ENCODE assay signal across 10 cellular contexts in the genomic region with DNA sequence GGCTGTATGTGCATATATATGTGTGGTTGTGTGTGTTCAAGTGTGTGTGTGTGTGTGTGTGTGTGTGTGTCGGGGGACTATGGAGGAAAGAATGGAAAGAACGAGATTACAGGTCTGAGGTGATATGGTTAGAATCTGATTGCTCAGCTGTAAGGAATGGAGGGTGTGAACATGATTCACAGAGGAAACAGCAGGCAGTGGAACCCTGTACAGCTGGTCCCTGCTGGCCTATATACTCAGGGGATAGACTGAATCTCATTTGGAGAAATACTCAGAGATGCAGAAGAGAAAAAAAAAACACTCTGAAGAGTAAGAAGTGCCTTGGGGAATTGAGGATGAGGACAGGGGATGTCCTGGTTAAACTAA.
A peak's percentile ranks its signal among the peaks of the same experiment; 100 is the strongest.
DNase-seq lines count a peak whose midpoint lies in the region; ATAC-seq, FAIRE-seq and TF ChIP-seq lines count a peak whose summit lies in the region.
"Had no signal": no experiment of that assay in that cellular context is flagged by ENCODE, and none has a peak within 500 bp of the region (broad histone marks: within the 10 kb centered on the region; RNA-seq: fewer than 3 reads in every experiment).

No MANE protein-coding gene starts in this region.

- no TSS peak for BruUV-seq in HCT116 (replicated peaks; lab: Mats Ljungman, UMichigan)

- H3K9me2 ChIP-seq in HCT116 (ENCODE audit: insufficient read depth): no peaks in the 10 kb centered on the region

- H3K4me3 ChIP-seq in HCT116 (replicated peaks in 1 of 2; ENCODE audit: low read depth in 1 of 2, low read length in 2 of 2) (no peak overlapping the region), fibroblast of the aortic adventitia (ENCODE audit: low read depth, low read length) (no peak overlapping the region), retinal pigment epithelial cell (ENCODE audit: low read length) (no peak overlapping the region), uterus (no peak overlapping the region)
- H3K4me3 ChIP-seq: ascending aorta, skin epidermis had no signal

- intact Hi-C loops in HCT116 (cut with micrococcal nuclease): no loop called here
- intact Hi-C loops in uterus (cut with DNase I; ENCODE audit: low total_unique reads): no loop called here

- H3K27ac ChIP-seq in HCT116 (ENCODE audit: low read depth, low read length): no peak overlapping the region
- no peak overlapping the region for H3K27ac ChIP-seq in uterus
- H3K27ac ChIP-seq: ascending aorta had no signal

- H3K79me2 ChIP-seq in HCT116 (ENCODE audit: insufficient read depth, low read length): no peaks in the 10 kb centered on the region

- H3K36me3 ChIP-seq in HCT116 (ENCODE audit: control insufficient read depth in 1 of 2, insufficient read depth in 2 of 2, low read length in 2 of 2) (no peaks in the 10 kb centered on the region), uterus (no peaks in the 10 kb centered on the region)
- H3K36me3 ChIP-seq: ascending aorta had no signal

- DNase-seq in HCT116 (ENCODE audit: low read depth, low spot score) (no peak), RCC 7860 (ENCODE audit: low spot score) (peak; percentile 49), fibroblast of the aortic adventitia (ENCODE audit: low read depth) (peak; percentile 9), retinal pigment epithelial cell (ENCODE audit: low read depth) (peak; percentile 62), uterus (no peak)

- RAD21 ChIA-PET in HCT116 (lab: Charles Lee; ENCODE audit: low non-redundant PET in 1 of 2, low total read pairs in 2 of 2, uncharacterized antibody in 2 of 2, unreplicated experiment in 2 of 2): no interaction called here

- H3K27me3 ChIP-seq in HCT116 (ENCODE audit: insufficient read depth, low read length): no peaks in the 10 kb centered on the region
- no peaks in the 10 kb centered on the region for H3K27me3 ChIP-seq in uterus
- H3K27me3 ChIP-seq: ascending aorta had no signal

- H3K9me3 ChIP-seq in HCT116 (ENCODE audit: control insufficient read depth in 1 of 2, insufficient read depth in 1 of 2, low read depth in 1 of 2, low read length in 2 of 2) (no peaks in the 10 kb centered on the region), uterus (no peaks in the 10 kb centered on the region)
- H3K9me3 ChIP-seq: ascending aorta had no signal

- TF ChIP-seq CTCF in HCT116 (IDR thresholded peaks at IDR 0.05 in 2 of 3, conservative IDR thresholded peaks at IDR 0.05 in 1 of 3; ENCODE audit: borderline replicate concordance in 1 of 3, insufficient read depth in 1 of 3, low read depth in 2 of 3, low read length in 2 of 3): no peak
- TF ChIP-seq CTCF in fibroblast of the aortic adventitia (IDR thresholded peaks at IDR 0.05; ENCODE audit: insufficient read depth, low read length): no peak
- no peak for TF ChIP-seq CTCF in retinal pigment epithelial cell (conservative IDR thresholded peaks at IDR 0.05; ENCODE audit: low read depth, low read length)
- no peak for TF ChIP-seq CTCF in uterus (IDR thresholded peaks at IDR 0.05)

- TF ChIP-seq POLR2A in HCT116 (IDR thresholded peaks at IDR 0.05; ENCODE audit: borderline replicate concordance, extremely low read depth, insufficient read depth, insufficient read length) (no peak), uterus (IDR thresholded peaks at IDR 0.05) (no peak)

- no peak for FAIRE-seq in RCC 7860 (lab: Jason Lieb, UNC)

- no peak overlapping the region for H3K9ac ChIP-seq in HCT116 (ENCODE audit: low read length)

- POLR2A ChIA-PET in HCT116 (lab: Charles Lee): no interaction called here

- H3K4me2 ChIP-seq in HCT116 (ENCODE audit: low read length): no peak overlapping the region

- H4K20me1 ChIP-seq in HCT116 (ENCODE audit: insufficient read depth): no peaks in the 10 kb centered on the region

- H3K4me1 ChIP-seq in HCT116 (ENCODE audit: control insufficient read depth in 1 of 2, insufficient read depth in 2 of 2, low read length in 2 of 2) (peaks cover 0 to 5% of the 10 kb centered on the region in 2 experiments; a peak in 1 of 4 replicates), uterus (no peaks in the 10 kb centered on the region)
- H3K4me1 ChIP-seq: ascending aorta had no signal

- CTCF ChIA-PET in HCT116 (lab: Charles Lee): no interaction called here

- ATAC-seq in HCT116 (0 out of 2 replicates have a peak, but pooled peaks have one; percentile 20), GM18498 (IDR thresholded peaks at IDR 0.05; ENCODE audit: unreplicated experiment) (no peak), HG02973 (IDR thresholded peaks at IDR 0.05; ENCODE audit: unreplicated experiment) (no peak), HG03196 (IDR thresholded peaks at IDR 0.05; ENCODE audit: unreplicated experiment) (no peak)

- TF ChIP-seq RAD21 in HCT116 (IDR thresholded peaks at IDR 0.05; ENCODE audit: low read depth): no peak

- no peak overlapping the region for H2AFZ ChIP-seq in HCT116 (ENCODE audit: low read depth, low read length, poor library complexity, severe bottlenecking)

TF ChIP-seq in HCT116, 20 proteins besides CTCF, POLR2A, EP300 and RAD21:
- TF ChIP-seq EZH2phosphoT487 (IDR thresholded peaks at IDR 0.05; ENCODE audit: borderline replicate concordance) (no peak), YY1 (IDR thresholded peaks at IDR 0.05; ENCODE audit: extremely low read depth, insufficient replicate concordance, low read depth, low read length) (no peak), CBX3 (IDR thresholded peaks at IDR 0.05; ENCODE audit: low read depth) (no peak), ATF3 (IDR thresholded peaks at IDR 0.05) (no peak), CEBPB (IDR thresholded peaks at IDR 0.05; ENCODE audit: low read depth) (no peak), TCF7L2 (IDR thresholded peaks at IDR 0.05; ENCODE audit: borderline replicate concordance, extremely low read depth, insufficient read depth, insufficient read length) (no peak), SIN3A (IDR thresholded peaks at IDR 0.05; ENCODE audit: low read depth) (no peak), ZNF274 (IDR thresholded peaks at IDR 0.05; ENCODE audit: low read depth, low read length) (no peak), EGR1 (IDR thresholded peaks at IDR 0.05; ENCODE audit: low read depth) (no peak)

Comparison
In these comparisons a context has a peak if more than half of its experiments do, and no peak if none do; other contexts are left out.
1. DNase-seq: peak in RCC 7860 (single experiment), fibroblast of the aortic adventitia (single experiment) and retinal pigment epithelial cell (single experiment); none in HCT116 (single experiment) and uterus (0 of 2).